9 cellular contexts compared by ENCODE assay signal in genomic region chr3:72892081-72892763, GRCh38. TPM values are rescaled to one million over a fixed set of nuclear protein-coding genes. Genes with fewer than 3 reads are reported as not detected.
DNase-seq lines count a peak whose midpoint lies in the region; ATAC-seq and TF ChIP-seq lines count a peak whose summit lies in the region.
"Had no signal": no experiment of that assay in that cellular context is flagged by ENCODE, and none has a peak within 500 bp of the region (broad histone marks: within the 10 kb centered on the region; RNA-seq: fewer than 3 reads in every experiment).

No MANE protein-coding gene starts in this region.

- H3K9me3 ChIP-seq in heart left ventricle (no peaks in the 10 kb centered on the region), skeletal muscle satellite cell (replicated peaks; ENCODE audit: low read length) (no peaks in the 10 kb centered on the region)

- no peak overlapping the region for H3K4me3 Mint-ChIP-seq in natural killer cell treated with Interleukin-12 subunit alpha and Interleukin-12 subunit beta and Interleukin-15 and Interleukin-18, amount 100 ng/mL, for 72 hours

- WGBS in heart left ventricle, 4 donors = 46 to 56% (median 53%) methylated on average over 4 of the region's 4 CpGs

- peak overlapping the region; percentile 28 for H3K9ac ChIP-seq in skeletal muscle satellite cell (ENCODE audit: low read depth, low read length)

- DNase-seq in HCEC 1CT (peak; percentile 95), amygdala (lab: John Stamatoyannopoulos, UW) (peak in 46 of 56 donors; percentile 3 to 87 (median 45)), heart left ventricle (peak in 2 of 5 donors; percentile 48 to 52), NCI-H1417 treated with DMSO at 0.1 percent for 48 hours (lab: John Stamatoyannopoulos, UW) (no peak)
- DNase-seq in stimulated activated CD4-positive, alpha-beta T cell treated with anti-CD3 and anti-CD28 coated beads, Interleukin-12 subunit alpha, Interleukin-12 subunit beta, amount 100 ng/mL, for 4 hours = no peak
- no peak for DNase-seq in natural killer cell treated with Interleukin-12 subunit alpha and Interleukin-12 subunit beta and Interleukin-15 and Interleukin-18, amount 100 ng/mL, for 72 hours (ENCODE audit: low spot score)
- no peak for DNase-seq in stimulated activated CD4-positive, alpha-beta T cell treated with anti-CD3 and anti-CD28 coated beads, Interleukin-4, amount 100 ng/mL, for 4 hours

- intact Hi-C loops in heart left ventricle (cut with DNase I) = no loop called here

- peak overlapping the region; percentile 65 for H3K4me2 ChIP-seq in skeletal muscle satellite cell (ENCODE audit: low read length)

- ATAC-seq in heart left ventricle = peak in 3 of 4 donors; percentile 20 to 62 (median 41)
- ATAC-seq in natural killer cell treated with Interleukin-12 subunit alpha and Interleukin-12 subunit beta and Interleukin-15 and Interleukin-18, amount 100 ng/mL, for 72 hours = no peak
- ATAC-seq: GM12878 had no signal

- no peak for TF ChIP-seq CTCF in heart left ventricle (IDR thresholded peaks at IDR 0.05)

- H3K27me3 Mint-ChIP-seq in natural killer cell treated with Interleukin-12 subunit alpha and Interleukin-12 subunit beta and Interleukin-15 and Interleukin-18, amount 100 ng/mL, for 72 hours = peaks cover 41 to 53% of the 10 kb centered on the region in 2 donors

- H3K27me3 ChIP-seq in heart left ventricle = peaks cover 0 to 10% (median 0%) of the 10 kb centered on the region in 9 donors
- peaks cover 4% of the 10 kb centered on the region for H3K27me3 ChIP-seq in skeletal muscle satellite cell (ENCODE audit: control insufficient read depth, insufficient read depth, low read length)

- H3K4me3 ChIP-seq in heart left ventricle (no peak overlapping the region), skeletal muscle satellite cell (ENCODE audit: low read length) (no peak overlapping the region)
- H3K4me3 ChIP-seq: GM12878 had no signal

- H3K36me3 ChIP-seq in heart left ventricle (no peaks in the 10 kb centered on the region), skeletal muscle satellite cell (ENCODE audit: insufficient read depth, low read length) (no peaks in the 10 kb centered on the region)

- no peaks in the 10 kb centered on the region for H3K9me3 Mint-ChIP-seq in natural killer cell treated with Interleukin-12 subunit alpha and Interleukin-12 subunit beta and Interleukin-15 and Interleukin-18, amount 100 ng/mL, for 72 hours

- H3K36me3 Mint-ChIP-seq in natural killer cell treated with Interleukin-12 subunit alpha and Interleukin-12 subunit beta and Interleukin-15 and Interleukin-18, amount 100 ng/mL, for 72 hours = no peaks in the 10 kb centered on the region

- no peak overlapping the region for H3K27ac Mint-ChIP-seq in natural killer cell treated with Interleukin-12 subunit alpha and Interleukin-12 subunit beta and Interleukin-15 and Interleukin-18, amount 100 ng/mL, for 72 hours

- H3K4me1 ChIP-seq in heart left ventricle (peaks cover 0 to 42% (median 21%) of the 10 kb centered on the region in 12 donors), skeletal muscle satellite cell (ENCODE audit: control insufficient read depth, insufficient read depth, low read length) (peaks cover 52% of the 10 kb centered on the region)

- no peak for TF ChIP-seq POLR2A in heart left ventricle (IDR thresholded peaks at IDR 0.05)

- H3K27ac ChIP-seq in heart left ventricle = peak overlapping the region in 8 of 12 donors; percentile 33 to 77 (median 54)

- peaks cover 4 to 7% of the 10 kb centered on the region in 2 donors for H3K4me1 Mint-ChIP-seq in natural killer cell treated with Interleukin-12 subunit alpha and Interleukin-12 subunit beta and Interleukin-15 and Interleukin-18, amount 100 ng/mL, for 72 hours (ENCODE audit: low read depth in 2 of 2)

RNA-seq across cellular contexts. Expression of gene GXYLT2, which starts 4.4 kb away (rescaled TPM):
- 10 to 100 TPM; 12.7 to 35.2 (median 17.7) TPM for total RNA-seq in heart left ventricle
- polyA plus RNA-seq in heart left ventricle = 1 to 10 TPM; 3.4 to 5.1 TPM
- 17.2 and 32.8 TPM in 2 replicates for total RNA-seq in skeletal muscle satellite cell (2012; rRNA removed)
- total RNA-seq in natural killer cell treated with Interleukin-12 subunit alpha and Interleukin-12 subunit beta and Interleukin-15 and Interleukin-18, amount 100 ng/mL, for 72 hours = not detected

RNA-seq across cellular contexts. Expression of gene SHQ1, which starts 44.0 kb away (rescaled TPM):
- total RNA-seq in heart left ventricle = 10 to 100 TPM; 13.6 to 26.0 (median 19.9) TPM
- polyA plus RNA-seq in heart left ventricle = 10 to 100 TPM in 1 of 2 donors, 1 to 10 TPM in 1; 7.2 to 24.9 TPM
- 25.9 and 26.2 TPM in 2 replicates for total RNA-seq in skeletal muscle satellite cell (2012; rRNA removed)
- 10 to 100 TPM; 28.9 to 59.1 TPM for total RNA-seq in natural killer cell treated with Interleukin-12 subunit alpha and Interleukin-12 subunit beta and Interleukin-15 and Interleukin-18, amount 100 ng/mL, for 72 hours

Comparison
In these comparisons a context has a peak if more than half of its experiments do, and no peak if none do; other contexts are left out.
1. DNase-seq: peak in HCEC 1CT (single experiment) and amygdala (46 of 56); none in stimulated activated CD4-positive, alpha-beta T cell treated with anti-CD3 and anti-CD28 coated beads, Interleukin-12 subunit alpha, Interleukin-12 subunit beta, amount 100 ng/mL, for 4 hours (single experiment), NCI-H1417 treated with DMSO at 0.1 percent for 48 hours (single experiment), natural killer cell treated with Interleukin-12 subunit alpha and Interleukin-12 subunit beta and Interleukin-15 and Interleukin-18, amount 100 ng/mL, for 72 hours (single experiment) and stimulated activated CD4-positive, alpha-beta T cell treated with anti-CD3 and anti-CD28 coated beads, Interleukin-4, amount 100 ng/mL, for 4 hours (0 of 2).
2. ATAC-seq: peak in heart left ventricle (3 of 4); none in natural killer cell treated with Interleukin-12 subunit alpha and Interleukin-12 subunit beta and Interleukin-15 and Interleukin-18, amount 100 ng/mL, for 72 hours (0 of 2).
3. RNA of gene GXYLT2, which starts 4.4 kb away (total RNA-seq): 12.7 to 35.2 TPM in heart left ventricle; not detected in natural killer cell treated with Interleukin-12 subunit alpha and Interleukin-12 subunit beta and Interleukin-15 and Interleukin-18, amount 100 ng/mL, for 72 hours; every median in the first group is over 10 times any median in the second.